Comparison of ENCODE assay signal across 8 cellular contexts in the genomic region with DNA sequence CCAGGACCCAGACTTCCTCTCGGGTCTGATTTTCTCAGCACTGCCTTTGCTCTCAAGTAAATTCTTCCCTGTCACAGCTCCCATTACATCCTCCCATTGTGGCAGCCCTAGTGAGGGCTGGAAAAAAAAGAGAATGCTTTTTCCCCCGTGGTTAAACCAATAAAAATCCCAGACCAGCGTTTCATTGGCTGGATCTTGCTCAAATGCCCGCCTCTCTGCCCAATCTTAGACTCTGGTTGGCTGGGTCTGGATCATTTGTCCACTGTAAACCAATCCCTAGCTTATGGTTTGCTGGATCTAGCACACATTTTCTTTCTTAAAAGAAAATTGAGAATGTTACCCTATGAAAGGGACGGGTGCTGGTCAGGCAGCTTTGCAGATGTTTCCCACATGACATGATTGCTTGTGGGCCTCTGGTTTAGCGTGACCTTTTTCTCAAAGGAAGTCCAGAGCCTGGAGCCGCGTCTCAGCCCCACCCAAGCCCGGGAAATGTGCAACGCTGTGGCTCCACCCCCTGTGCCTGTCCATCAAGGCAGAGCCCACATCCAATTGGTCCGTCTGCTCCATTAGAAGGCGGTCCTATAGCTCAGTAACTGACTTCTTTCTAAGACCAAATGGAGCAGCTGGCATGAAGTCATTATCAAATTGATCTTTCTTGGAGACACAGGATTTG. TPM values are rescaled to one million over a fixed set of nuclear protein-coding genes. Genes with fewer than 3 reads are reported as not detected.
DNase-seq lines count a peak whose midpoint lies in the region; ATAC-seq and TF ChIP-seq lines count a peak whose summit lies in the region.

No MANE protein-coding gene starts in this region.

- H3K27ac ChIP-seq in Peyer's patch (no peak overlapping the region), lung (ENCODE audit: low read depth in 1 of 2, low read length in 1 of 2) (no peak overlapping the region)

- H3K27me3 ChIP-seq in Peyer's patch, result no peaks in the 10 kb centered on the region
- peaks cover 10% of the 10 kb centered on the region for H3K27me3 ChIP-seq in lung (ENCODE audit: control insufficient read depth, insufficient read depth)

- H3K36me3 ChIP-seq in Peyer's patch, result no peaks in the 10 kb centered on the region
- no peaks in the 10 kb centered on the region for H3K36me3 ChIP-seq in lung (ENCODE audit: control insufficient read depth in 2 of 2, insufficient read depth in 2 of 2, low read length in 2 of 2)

- no peaks in the 10 kb centered on the region for H3K4me1 ChIP-seq in Peyer's patch
- peaks cover 0 to 4% of the 10 kb centered on the region in 2 donors for H3K4me1 ChIP-seq in lung (ENCODE audit: control insufficient read depth in 2 of 2, insufficient read depth in 2 of 2, low read length in 2 of 2)

- TF ChIP-seq POLR2A in Peyer's patch (IDR thresholded peaks at IDR 0.05), result no peak

- H3K4me3 ChIP-seq in Peyer's patch (no peak overlapping the region), choroid plexus epithelial cell (ENCODE audit: low read depth, low read length) (no peak overlapping the region), lung (no peak overlapping the region)

- TF ChIP-seq CTCF in Peyer's patch (IDR thresholded peaks at IDR 0.05), result no peak
- TF ChIP-seq CTCF in choroid plexus epithelial cell (conservative IDR thresholded peaks at IDR 0.05; ENCODE audit: low read depth, low read length), result no peak
- no peak for TF ChIP-seq CTCF in lung (IDR thresholded peaks at IDR 0.05; ENCODE audit: control extremely low read depth, extremely low read depth)

- no peaks in the 10 kb centered on the region for H3K9me3 ChIP-seq in Peyer's patch
- peaks cover 0 to 2% of the 10 kb centered on the region in 2 donors for H3K9me3 ChIP-seq in lung (ENCODE audit: control insufficient read depth in 2 of 2, insufficient read depth in 1 of 2, low read length in 1 of 2)

- ATAC-seq in lung (ENCODE audit: insufficient read depth, low FRiP score), result peak; percentile 84

- 31 to 34% methylated on average over 12 of the region's 12 CpGs for WGBS in lung, 2 donors

- DNase-seq in DMS 273 treated with DMSO at 0.1 percent for 48 hours (lab: John Stamatoyannopoulos, UW) (peak; percentile 71), HuH-7 (ENCODE audit: low spot score) (peak; percentile 76), Peyer's patch (peak in 2 of 3 donors; percentile 73 to 79), choroid plexus epithelial cell (ENCODE audit: low read depth) (peak; percentile 69), lung (ENCODE audit: low spot score) (peak; percentile 80), cortex of kidney (lab: John Stamatoyannopoulos, UW) (no peak), NCI-H187 treated with DMSO at 0.1 percent for 48 hours (lab: John Stamatoyannopoulos, UW) (no peak), middle frontal gyrus (ENCODE audit: extremely low spot score, low spot score) (no peak)

RNA-seq across cellular contexts. Expression of gene MCEMP1, which starts 2.8 kb away (rescaled TPM):
- total RNA-seq in Peyer's patch (not detected), lung (10 to 100 TPM in 1 of 2 donors, 1 to 10 TPM in 1; 2.5 to 68.4 TPM)
- 100 to 1,000 TPM in 1 of 2 donors, 10 to 100 TPM in 1; 31.9 to 298 TPM for polyA plus RNA-seq in lung

RNA-seq across cellular contexts. Expression of gene RETN, which starts 5.3 kb away (rescaled TPM):
- total RNA-seq in Peyer's patch (not detected), lung (10 to 100 TPM in 1 of 2 donors, 1 to 10 TPM in 1; 2.9 to 42.6 TPM)
- 1,000 to 10,000 TPM in 1 of 2 donors, 10 to 100 TPM in 1; 73.9 to 1,168 TPM for polyA plus RNA-seq in lung

RNA-seq across cellular contexts. Expression of gene TRAPPC5, which starts 6.5 kb away (rescaled TPM):
- 10 to 100 TPM; 18.2 to 55.8 (median 54.0) TPM for total RNA-seq in Peyer's patch
- 100 to 1,000 TPM in 1 of 2 donors, 10 to 100 TPM in 1; 29.8 to 108 TPM for total RNA-seq in lung
- 100 to 1,000 TPM; 142 to 224 TPM for polyA plus RNA-seq in lung

RNA-seq across cellular contexts. Expression of gene FCER2, which starts 27.8 kb away (rescaled TPM):
- total RNA-seq in Peyer's patch, result 10 to 100 TPM in 1 of 4 donors, 1 to 10 TPM in 1, not detected in 2; 2.0 to 10.7 TPM
- total RNA-seq in lung, result under 1 TPM; 0.37 to 0.43 TPM
- 1 to 10 TPM in 1 of 2 donors, under 1 TPM in 1; 0.47 to 1.2 TPM for polyA plus RNA-seq in lung

RNA-seq across cellular contexts. Expression of gene STXBP2, which starts 37.2 kb away (rescaled TPM):
- total RNA-seq in Peyer's patch, result 100 to 1,000 TPM; 117 to 245 (median 199) TPM
- total RNA-seq in lung, result 100 to 1,000 TPM in 1 of 2 donors, 10 to 100 TPM in 1; 80.3 to 248 TPM
- polyA plus RNA-seq in lung, result 100 to 1,000 TPM; 142 to 455 TPM

Comparison
In these comparisons a context has a peak if more than half of its experiments do, and no peak if none do; other contexts are left out.
1. DNase-seq: peak in DMS 273 treated with DMSO at 0.1 percent for 48 hours (single experiment), HuH-7 (single experiment), Peyer's patch (2 of 3), choroid plexus epithelial cell (single experiment) and lung (single experiment); none in cortex of kidney (single experiment), NCI-H187 treated with DMSO at 0.1 percent for 48 hours (single experiment) and middle frontal gyrus (single experiment).